ENCODE assay signal across 29 cellular contexts in the genomic region with DNA sequence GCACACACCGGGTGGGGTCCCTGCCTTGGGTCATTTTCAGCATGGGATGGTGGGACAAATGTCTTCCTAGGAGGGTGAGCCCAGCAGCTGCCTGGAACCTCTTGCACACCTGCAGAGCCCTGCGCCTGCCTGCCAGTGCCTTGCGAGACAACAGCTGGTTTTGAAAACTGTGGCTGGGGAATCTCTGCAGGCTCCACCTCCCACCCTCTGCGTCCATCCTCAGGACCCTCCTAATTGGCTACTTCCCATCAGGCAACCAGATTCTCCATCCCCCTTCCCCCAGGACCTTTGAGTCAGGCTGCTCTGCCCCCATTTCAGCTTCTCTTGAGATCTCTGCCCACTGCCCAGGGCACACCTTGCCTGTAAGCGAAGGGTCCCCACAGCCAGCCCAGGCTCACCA. TPM values are rescaled to one million over a fixed set of nuclear protein-coding genes. Genes with fewer than 3 reads are reported as not detected.
DNase-seq lines count a peak whose midpoint lies in the region; ATAC-seq and TF ChIP-seq lines count a peak whose summit lies in the region.
"Had no signal": no experiment of that assay in that cellular context is flagged by ENCODE, and none has a peak within 500 bp of the region (broad histone marks: within the 10 kb centered on the region; RNA-seq: fewer than 3 reads in every experiment).

No MANE protein-coding gene starts in this region.

- H3K79me1 ChIP-seq in neuronal stem cell (ENCODE audit: low read depth, low read length) = peaks cover 3% of the 10 kb centered on the region

- no CpG with 5 or more reads among the region's 5 CpGs for WGBS in neuronal stem cell (ENCODE audit: extremely low coverage in 2 of 2, insufficient read length in 2 of 2, insufficient replicate concordance in 1 of 2), 2 donors

- H3K79me2 ChIP-seq in GM23338 (replicated peaks; ENCODE audit: insufficient read depth) = no peaks in the 10 kb centered on the region

- ATAC-seq in GM23338 (peak; percentile 53), WTC11 (peak; percentile 72)
- ATAC-seq: activated CD4-positive, CD25-positive, alpha-beta regulatory T cell treated with anti-CD3 and anti-CD28 coated beads, Interleukin-2, amount 50 U/mL, for 24 hours; activated CD8-positive, alpha-beta T cell treated with anti-CD3 and anti-CD28 coated beads for 36 hours; effector memory CD8-positive, alpha-beta T cell; naive thymus-derived CD8-positive, alpha-beta T cell; Panc1; stimulated activated naive CD8-positive, alpha-beta T cell treated with anti-CD3 and anti-CD28 coated beads, Interleukin-15, Interleukin-2, amounts not matched to agents 100 U/mL and 50 U/mL, for 24 hours; T-cell had no signal

- H3K4me1 ChIP-seq in GM23338 (ENCODE audit: insufficient read depth) (no peaks in the 10 kb centered on the region; the same call in 1 of the 2 replicates), neuronal stem cell (ENCODE audit: control insufficient read depth in 2 of 2, insufficient read depth in 1 of 2, low read depth in 1 of 2, low read length in 2 of 2) (peaks cover 0 to 13% of the 10 kb centered on the region in 2 donors)

- intact Hi-C loops in activated T-helper 2 cell treated with anti-CD3 and anti-CD28 coated beads, Interferon-gamma antibody, Interleukin-2, Interleukin-4, amounts not matched to agents 10 μg/mL and 5 μg/mL and 100 μg/mL, durations not matched to agents 14 hours and 24 hours and 36 hours (cut with micrococcal nuclease) = no loop called here

- no peak overlapping the region for H2BK120ac ChIP-seq in neuronal stem cell (ENCODE audit: low read depth, low read length)

- H3K36me3 Mint-ChIP-seq in GM23338 (ENCODE audit: low read depth) (no peaks in the 10 kb centered on the region), WTC11 (no peaks in the 10 kb centered on the region)
- no peaks in the 10 kb centered on the region for H3K36me3 Mint-ChIP-seq in activated T-helper 2 cell treated with anti-CD3 and anti-CD28 coated beads, Interferon-gamma antibody, Interleukin-2, Interleukin-4, amounts not matched to agents 10 μg/mL and 5 μg/mL and 100 μg/mL, durations not matched to agents 14 hours and 24 hours and 36 hours (ENCODE audit: low read depth)
- H3K36me3 Mint-ChIP-seq: CD4-positive, CD25-positive, alpha-beta regulatory T cell; memory B cell; naive thymus-derived CD8-positive, alpha-beta T cell; T-cell had no signal

- no peak overlapping the region for H3K23ac ChIP-seq in neuronal stem cell (ENCODE audit: low read depth, low read length, poor library complexity)

- no peak overlapping the region for H3K4ac ChIP-seq in neuronal stem cell (ENCODE audit: low read length)

- H3K27ac Mint-ChIP-seq in GM23338 (peak overlapping the region; percentile 61; the same call in 1 of the 2 replicates), WTC11 (peak overlapping the region; percentile 65)
- H3K27ac Mint-ChIP-seq in activated T-helper 2 cell treated with anti-CD3 and anti-CD28 coated beads, Interferon-gamma antibody, Interleukin-2, Interleukin-4, amounts not matched to agents 10 μg/mL and 5 μg/mL and 100 μg/mL, durations not matched to agents 14 hours and 24 hours and 36 hours = no peak overlapping the region
- H3K27ac Mint-ChIP-seq: activated CD8-positive, alpha-beta T cell treated with anti-CD3 and anti-CD28 coated beads for 36 hours; effector memory CD8-positive, alpha-beta T cell; memory B cell; T-cell had no signal

- no peak overlapping the region for H4K8ac ChIP-seq in neuronal stem cell (ENCODE audit: low read depth, low read length)

- H3K27ac ChIP-seq in GM23338 (ENCODE audit: low read depth) = no peak overlapping the region
- H3K27ac ChIP-seq in neuronal stem cell (replicated peaks; ENCODE audit: low read length) = peak overlapping the region; percentile 22
- H3K27ac ChIP-seq: brain microvascular endothelial cell, esophagus muscularis mucosa, parathyroid adenoma had no signal

- H2BK15ac ChIP-seq in neuronal stem cell (ENCODE audit: low read length) = peak overlapping the region; percentile 90

- TF ChIP-seq CTCF in GM23338 (conservative IDR thresholded peaks at IDR 0.05; ENCODE audit: low read depth in 2 of 2) (no peak), WTC11 (IDR thresholded peaks at IDR 0.05) (no peak)

- H3K4me3 ChIP-seq in GM23338 (no peak overlapping the region), neuronal stem cell (ENCODE audit: low read length in 2 of 2) (no peak overlapping the region)
- H3K4me3 ChIP-seq: adrenal gland, esophagus muscularis mucosa, tibial artery had no signal

- H2AK5ac ChIP-seq in neuronal stem cell (ENCODE audit: low read depth, low read length) = peak overlapping the region; percentile 98

- H3K4me2 ChIP-seq in GM23338 (no peak overlapping the region), neuronal stem cell (ENCODE audit: insufficient read depth, low read length, poor library complexity, severe bottlenecking) (no peak overlapping the region)

- H3K4me1 Mint-ChIP-seq in GM23338 = peaks cover 17% of the 10 kb centered on the region
- H3K4me1 Mint-ChIP-seq in WTC11 = peaks cover 13% of the 10 kb centered on the region
- no peaks in the 10 kb centered on the region for H3K4me1 Mint-ChIP-seq in activated T-helper 2 cell treated with anti-CD3 and anti-CD28 coated beads, Interferon-gamma antibody, Interleukin-2, Interleukin-4, amounts not matched to agents 10 μg/mL and 5 μg/mL and 100 μg/mL, durations not matched to agents 14 hours and 24 hours and 36 hours (ENCODE audit: low read depth)
- H3K4me1 Mint-ChIP-seq: CD4-positive, CD25-positive, alpha-beta regulatory T cell had no signal

- H3K27me3 ChIP-seq in GM23338 (ENCODE audit: insufficient read depth) (no peaks in the 10 kb centered on the region), neuronal stem cell (ENCODE audit: control insufficient read depth in 3 of 3, insufficient read depth in 3 of 3, low read depth in 1 of 3, low read length in 3 of 3) (no peaks in the 10 kb centered on the region)
- H3K27me3 ChIP-seq: adrenal gland, brain microvascular endothelial cell, esophagus muscularis mucosa, tibial artery had no signal

- H3K4me3 Mint-ChIP-seq in GM23338 (no peak overlapping the region; the same call in 2 of the 3 replicates), WTC11 (no peak overlapping the region)
- H3K4me3 Mint-ChIP-seq in activated T-helper 2 cell treated with anti-CD3 and anti-CD28 coated beads, Interferon-gamma antibody, Interleukin-2, Interleukin-4, amounts not matched to agents 10 μg/mL and 5 μg/mL and 100 μg/mL, durations not matched to agents 14 hours and 24 hours and 36 hours (ENCODE audit: low read depth) = no peak overlapping the region
- H3K4me3 Mint-ChIP-seq: activated CD8-positive, alpha-beta T cell treated with anti-CD3 and anti-CD28 coated beads for 36 hours; CD4-positive, CD25-positive, alpha-beta regulatory T cell; effector memory CD8-positive, alpha-beta T cell; memory B cell; naive thymus-derived CD8-positive, alpha-beta T cell; T-cell had no signal

- H3K9me2 ChIP-seq in GM23338 (ENCODE audit: insufficient read depth) = no peaks in the 10 kb centered on the region

- H3K9ac ChIP-seq in neuronal stem cell (ENCODE audit: low read depth, low read length, poor library complexity) = peak overlapping the region; percentile 10
- H3K9ac ChIP-seq: parathyroid adenoma had no signal

- peak; percentile 47 for DNase-seq in GM23338 (ENCODE audit: low spot score)
- DNase-seq in WTC11 (ENCODE audit: low spot score) = peak; percentile 28
- peak; percentile 63 for DNase-seq in iPS-NIHi11 (ENCODE audit: low spot score)
- peak; percentile 46 for DNase-seq in neuronal stem cell (ENCODE audit: low spot score)
- no peak for DNase-seq in GOT3 (lab: John Stamatoyannopoulos, UW)
- no peak for DNase-seq in activated naive CD4-positive, alpha-beta T cell treated with anti-CD3 and anti-CD28 coated beads, Interleukin-2, amount 50 U/mL, for 16 hours
- DNase-seq in activated T-helper 2 cell treated with anti-CD3 and anti-CD28 coated beads, Interferon-gamma antibody, Interleukin-2, Interleukin-4, amounts not matched to agents 10 μg/mL and 5 μg/mL and 100 μg/mL, durations not matched to agents 14 hours and 24 hours and 36 hours (ENCODE audit: low spot score) = no peak
- DNase-seq: activated CD8-positive, alpha-beta T cell treated with anti-CD3 and anti-CD28 coated beads for 36 hours; activated gamma-delta T cell treated with Interleukin-2 at 50 U/mL for 16 hours; adrenal gland; brain microvascular endothelial cell; CD4-positive, CD25-positive, alpha-beta regulatory T cell; effector memory CD8-positive, alpha-beta T cell; EL; hypothalamus; KG1; kidney glomerular epithelial cell; MM.1S; naive thymus-derived CD8-positive, alpha-beta T cell; NCI-H2081 treated with DMSO at 0.1 percent for 48 hours; stimulated activated CD4-positive, alpha-beta T cell treated with anti-CD3 and anti-CD28 coated beads, Interleukin-15, amount 100 ng/mL, for 24 hours; stimulated activated naive CD8-positive, alpha-beta T cell treated with anti-CD3 and anti-CD28 coated beads, Interleukin-15, Interleukin-2, amounts not matched to agents 100 U/mL and 50 U/mL, for 24 hours; T-cell; tibial artery had no signal

- H3K9me3 Mint-ChIP-seq in GM23338 (no peaks in the 10 kb centered on the region), WTC11 (no peaks in the 10 kb centered on the region)
- H3K9me3 Mint-ChIP-seq in activated T-helper 2 cell treated with anti-CD3 and anti-CD28 coated beads, Interferon-gamma antibody, Interleukin-2, Interleukin-4, amounts not matched to agents 10 μg/mL and 5 μg/mL and 100 μg/mL, durations not matched to agents 14 hours and 24 hours and 36 hours = no peaks in the 10 kb centered on the region
- H3K9me3 Mint-ChIP-seq: activated CD8-positive, alpha-beta T cell treated with anti-CD3 and anti-CD28 coated beads for 36 hours; CD4-positive, CD25-positive, alpha-beta regulatory T cell; effector memory CD8-positive, alpha-beta T cell; memory B cell; naive thymus-derived CD8-positive, alpha-beta T cell; T-cell had no signal

- H4K20me1 ChIP-seq in GM23338 (replicated peaks; ENCODE audit: insufficient read depth) = no peaks in the 10 kb centered on the region

- peak overlapping the region; percentile 94 for H3K18ac ChIP-seq in neuronal stem cell (ENCODE audit: low read length)

- H3K27me3 Mint-ChIP-seq in GM23338 (ENCODE audit: insufficient read depth, low read depth, poor library complexity) (peaks cover 9% of the 10 kb centered on the region), WTC11 (ENCODE audit: low read depth) (no peaks in the 10 kb centered on the region)
- no peaks in the 10 kb centered on the region for H3K27me3 Mint-ChIP-seq in activated T-helper 2 cell treated with anti-CD3 and anti-CD28 coated beads, Interferon-gamma antibody, Interleukin-2, Interleukin-4, amounts not matched to agents 10 μg/mL and 5 μg/mL and 100 μg/mL, durations not matched to agents 14 hours and 24 hours and 36 hours (ENCODE audit: low read depth)
- H3K27me3 Mint-ChIP-seq: activated CD8-positive, alpha-beta T cell treated with anti-CD3 and anti-CD28 coated beads for 36 hours; CD4-positive, CD25-positive, alpha-beta regulatory T cell; effector memory CD8-positive, alpha-beta T cell; memory B cell; naive thymus-derived CD8-positive, alpha-beta T cell; T-cell had no signal

- H2BK5ac ChIP-seq in neuronal stem cell (ENCODE audit: low read length) = peak overlapping the region; percentile 68

- POLR2A ChIA-PET in WTC11 (lab: Charles Lee) = interaction anchor here (1.2 kb wide), 1 partner anchor 68 kb away, joined by 5 read pairs; the partner anchor contains the start of gene RASD1

- peak overlapping the region; percentile 98 for H2BK12ac ChIP-seq in neuronal stem cell (ENCODE audit: low read length)

- H3K14ac ChIP-seq in neuronal stem cell (ENCODE audit: low read length) = peak overlapping the region; percentile 99

- no peak overlapping the region for H4K91ac ChIP-seq in neuronal stem cell (ENCODE audit: low read depth, low read length, poor library complexity)

- H2AFZ ChIP-seq in GM23338 = no peak overlapping the region
- H2AFZ ChIP-seq in neuronal stem cell (ENCODE audit: low read length) = no peak overlapping the region
- H2AFZ ChIP-seq: parathyroid adenoma had no signal

- H3K9me3 ChIP-seq in neuronal stem cell (replicated peaks in 1 of 2; ENCODE audit: control insufficient read depth in 2 of 2, insufficient read depth in 1 of 2, low read depth in 1 of 2, low read length in 2 of 2) = no peaks in the 10 kb centered on the region
- H3K9me3 ChIP-seq: adrenal gland, esophagus muscularis mucosa, tibial artery had no signal

- no peaks in the 10 kb centered on the region for H3F3A ChIP-seq in GM23338 (replicated peaks; ENCODE audit: low read depth)

- CTCF ChIA-PET in WTC11 (lab: Charles Lee) = interaction anchor here (0.6 to 5.3 kb wide), 11 partner anchors 10 to 210 kb away, joined by 3 to 38 read pairs (median 4); partner anchors contain the start of gene RASD1

- H3K36me3 ChIP-seq in GM23338 (ENCODE audit: insufficient read depth) (no peaks in the 10 kb centered on the region), neuronal stem cell (replicated peaks in 1 of 2; ENCODE audit: control insufficient read depth in 2 of 2, insufficient read depth in 2 of 2, low read length in 2 of 2) (no peaks in the 10 kb centered on the region)
- H3K36me3 ChIP-seq: adrenal gland, brain microvascular endothelial cell, esophagus muscularis mucosa, tibial artery had no signal

RNA-seq across cellular contexts. Expression of gene PEMT, which starts 26.6 kb away (rescaled TPM):
- total RNA-seq in GM23338 (2014; rRNA removed; shearing (Covaris generic)) = 46.0 and 54.8 TPM in 2 replicates
- 55.2 and 62.7 TPM in 2 replicates for polyA plus RNA-seq in GM23338 (2016; fragmentation: Nextera tagmentation; extraction: Ambion mirVana)
- 51.9 to 54.6 TPM (median 53.1 TPM) in 3 replicates for total RNA-seq in WTC11 (2021)
- polyA plus RNA-seq in neuronal stem cell (2013, experiment 1 of 2) = 42.5 TPM
- polyA plus RNA-seq in neuronal stem cell (2013, experiment 2 of 2) = 39.1 TPM
- 37.4 and 39.2 TPM in 2 replicates for total RNA-seq in activated T-helper 2 cell treated with anti-CD3 and anti-CD28 coated beads, Interferon-gamma antibody, Interleukin-2, Interleukin-4, amounts not matched to agents 10 μg/mL and 5 μg/mL and 100 μg/mL, durations not matched to agents 14 hours and 24 hours and 36 hours

Comparison
In these comparisons a context has a peak if more than half of its experiments do, and no peak if none do; other contexts are left out.
1. DNase-seq: peak in GM23338 (single experiment), WTC11 (single experiment), iPS-NIHi11 (single experiment) and neuronal stem cell (single experiment); none in GOT3 (single experiment), activated naive CD4-positive, alpha-beta T cell treated with anti-CD3 and anti-CD28 coated beads, Interleukin-2, amount 50 U/mL, for 16 hours (single experiment) and activated T-helper 2 cell treated with anti-CD3 and anti-CD28 coated beads, Interferon-gamma antibody, Interleukin-2, Interleukin-4, amounts not matched to agents 10 μg/mL and 5 μg/mL and 100 μg/mL, durations not matched to agents 14 hours and 24 hours and 36 hours (single experiment).